18 cellular contexts compared by ENCODE assay signal in genomic region chr12:105672171-105672570, GRCh38.
A peak's percentile ranks its signal among the peaks of the same experiment; 100 is the strongest.
DNase-seq lines count a peak whose midpoint lies in the region; ATAC-seq and TF ChIP-seq lines count a peak whose summit lies in the region.
"Had no signal": no experiment of that assay in that cellular context is flagged by ENCODE, and none has a peak within 500 bp of the region (broad histone marks: within the 10 kb centered on the region; RNA-seq: fewer than 3 reads in every experiment).

No MANE protein-coding gene starts in this region.

- POLR2A ChIA-PET in MCF 10A (lab: Yijun Ruan, JAX): no interaction called here

- CTCF ChIA-PET in MCF 10A (lab: Yijun Ruan, JAX): interaction anchor here (0.8 kb wide), 1 partner anchor 11 kb away, joined by 3 read pairs; no protein-coding TSS in a partner anchor

- H3K27me3 ChIP-seq in breast epithelium: no peaks in the 10 kb centered on the region
- no peaks in the 10 kb centered on the region for H3K27me3 ChIP-seq in left lung
- H3K27me3 ChIP-seq in sigmoid colon: no peaks in the 10 kb centered on the region
- H3K27me3 ChIP-seq in vagina: no peaks in the 10 kb centered on the region
- H3K27me3 ChIP-seq: BLaER1 treated with 17β-estradiol and CSF1 and Interleukin-3, amounts not matched to agents 10 nM and 100 nM; right lobe of liver had no signal

- no peak for TF ChIP-seq EP300 in sigmoid colon (IDR thresholded peaks at IDR 0.05)

- no peak for TF ChIP-seq POLR2A in breast epithelium (IDR thresholded peaks at IDR 0.05)
- no peak for TF ChIP-seq POLR2A in sigmoid colon (IDR thresholded peaks at IDR 0.05)
- TF ChIP-seq POLR2A in vagina (IDR thresholded peaks at IDR 0.05): no peak

- H3K36me3 Mint-ChIP-seq in MCF 10A (ENCODE audit: insufficient read depth, unreplicated experiment): no peaks in the 10 kb centered on the region
- H3K36me3 Mint-ChIP-seq: activated naive CD8-positive, alpha-beta T cell treated with anti-CD3 and anti-CD28 coated beads, Interleukin-2, amount 10 ng/mL, durations not matched to agents 7 days and 5 days had no signal

- in situ Hi-C loops in G401 (cut with HindIII; ENCODE audit: low sequenced_read_pairs): no loop called here

- H3K9me3 ChIP-seq in breast epithelium: no peaks in the 10 kb centered on the region
- no peaks in the 10 kb centered on the region for H3K9me3 ChIP-seq in left lung
- H3K9me3 ChIP-seq in sigmoid colon: no peaks in the 10 kb centered on the region
- H3K9me3 ChIP-seq in vagina: no peaks in the 10 kb centered on the region
- H3K9me3 ChIP-seq: right lobe of liver had no signal

- DNase-seq in breast epithelium (ENCODE audit: low spot score in 2 of 2): no peak
- no peak for DNase-seq in MCF 10A (ENCODE audit: unreplicated experiment)
- no peak for DNase-seq in left lung
- DNase-seq in sigmoid colon: peak; percentile 75
- peak in 1 of 2 donors; percentile 87 for DNase-seq in vagina (ENCODE audit: extremely low spot score in 2 of 2)
- DNase-seq in G401 (ENCODE audit: low spot score): no peak
- DNase-seq: 8988T; activated CD8-positive, alpha-beta memory T cell treated with anti-CD3 and anti-CD28 coated beads for 24 hours; activated naive CD8-positive, alpha-beta T cell treated with anti-CD3 and anti-CD28 coated beads, Interleukin-2, amount 10 ng/mL, durations not matched to agents 7 days and 5 days; islet precursor cell; NCI-H1417; NCI-H69; OCI-M1 had no signal

- H3K4me1 ChIP-seq in breast epithelium: no peaks in the 10 kb centered on the region
- H3K4me1 ChIP-seq in left lung: no peaks in the 10 kb centered on the region
- H3K4me1 ChIP-seq in sigmoid colon: peaks cover 0 to 35% (median 17%) of the 10 kb centered on the region in 4 donors
- peaks cover 55% of the 10 kb centered on the region for H3K4me1 ChIP-seq in vagina
- H3K4me1 ChIP-seq: BLaER1 treated with 17β-estradiol and CSF1 and Interleukin-3, amounts not matched to agents 10 nM and 100 nM; right lobe of liver had no signal

- WGBS in sigmoid colon, 2 donors: 71 to 80% methylated on average over 2 of the region's 2 CpGs

- BruUV-seq in MCF 10A (replicated peaks; lab: Mats Ljungman, UMichigan): no TSS peak

- TF ChIP-seq CTCF in breast epithelium (IDR thresholded peaks at IDR 0.05) (no peak), MCF 10A (IDR thresholded peaks at IDR 0.05; ENCODE audit: unreplicated experiment) (no peak), left lung (IDR thresholded peaks at IDR 0.05) (no peak), sigmoid colon (IDR thresholded peaks at IDR 0.05) (no peak), vagina (IDR thresholded peaks at IDR 0.05) (no peak)

- intact Hi-C loops in breast epithelium (cut with DNase I; ENCODE audit: low total_unique reads) (no loop called here), MCF 10A (cut with micrococcal nuclease) (no loop called here), left lung (cut with DNase I) (no loop called here), sigmoid colon (cut with DNase I) (no loop called here), vagina (cut with DNase I) (no loop called here)

- peaks cover 27% of the 10 kb centered on the region for H3K4me1 Mint-ChIP-seq in MCF 10A (ENCODE audit: insufficient read depth, unreplicated experiment)
- H3K4me1 Mint-ChIP-seq: activated naive CD8-positive, alpha-beta T cell treated with anti-CD3 and anti-CD28 coated beads, Interleukin-2, amount 10 ng/mL, durations not matched to agents 7 days and 5 days had no signal

- ATAC-seq in left lung (no peak), GM21447 (IDR thresholded peaks at IDR 0.05; ENCODE audit: unreplicated experiment) (no peak), GM19467 (IDR thresholded peaks at IDR 0.05; ENCODE audit: unreplicated experiment) (no peak)

- no peaks in the 10 kb centered on the region for H3K27me3 Mint-ChIP-seq in MCF 10A (ENCODE audit: insufficient read depth, unreplicated experiment)
- H3K27me3 Mint-ChIP-seq: activated naive CD8-positive, alpha-beta T cell treated with anti-CD3 and anti-CD28 coated beads, Interleukin-2, amount 10 ng/mL, durations not matched to agents 7 days and 5 days had no signal

- no peak overlapping the region for H3K4me3 Mint-ChIP-seq in MCF 10A (ENCODE audit: unreplicated experiment)
- H3K4me3 Mint-ChIP-seq: activated naive CD8-positive, alpha-beta T cell treated with anti-CD3 and anti-CD28 coated beads, Interleukin-2, amount 10 ng/mL, durations not matched to agents 7 days and 5 days; activated T-helper 1 cell treated with anti-CD3 and anti-CD28 coated beads, Interleukin-12 subunit alpha, Interleukin-12 subunit beta, Interleukin-2, Interleukin-4 antibody, amounts not matched to agents 30 ng/mL and 10 ng/mL and 1 ng/mL, durations not matched to agents 14 hours and 24 hours and 36 hours had no signal

- H3K27ac Mint-ChIP-seq in MCF 10A (ENCODE audit: low read depth, unreplicated experiment): no peak overlapping the region
- H3K27ac Mint-ChIP-seq: activated naive CD8-positive, alpha-beta T cell treated with anti-CD3 and anti-CD28 coated beads, Interleukin-2, amount 10 ng/mL, durations not matched to agents 7 days and 5 days; activated T-helper 1 cell treated with anti-CD3 and anti-CD28 coated beads, Interleukin-12 subunit alpha, Interleukin-12 subunit beta, Interleukin-2, Interleukin-4 antibody, amounts not matched to agents 30 ng/mL and 10 ng/mL and 1 ng/mL, durations not matched to agents 14 hours and 24 hours and 36 hours had no signal

- H3K27ac ChIP-seq in breast epithelium (peak overlapping the region; percentile 40 to 76), left lung (peak overlapping the region; percentile 24 to 40), sigmoid colon (peak overlapping the region; percentile 43 to 75 (median 48)), vagina (peak overlapping the region; percentile 73)
- H3K27ac ChIP-seq: BLaER1 treated with 17β-estradiol and CSF1 and Interleukin-3, amounts not matched to agents 10 nM and 100 nM; right lobe of liver had no signal

- no peaks in the 10 kb centered on the region for H3K36me3 ChIP-seq in breast epithelium
- no peaks in the 10 kb centered on the region for H3K36me3 ChIP-seq in left lung
- H3K36me3 ChIP-seq in sigmoid colon: no peaks in the 10 kb centered on the region
- no peaks in the 10 kb centered on the region for H3K36me3 ChIP-seq in vagina
- H3K36me3 ChIP-seq: BLaER1 treated with 17β-estradiol and CSF1 and Interleukin-3, amounts not matched to agents 10 nM and 100 nM; right lobe of liver had no signal

- no peaks in the 10 kb centered on the region for H3K9me3 Mint-ChIP-seq in MCF 10A (ENCODE audit: unreplicated experiment)
- H3K9me3 Mint-ChIP-seq: activated naive CD8-positive, alpha-beta T cell treated with anti-CD3 and anti-CD28 coated beads, Interleukin-2, amount 10 ng/mL, durations not matched to agents 7 days and 5 days; activated T-helper 1 cell treated with anti-CD3 and anti-CD28 coated beads, Interleukin-12 subunit alpha, Interleukin-12 subunit beta, Interleukin-2, Interleukin-4 antibody, amounts not matched to agents 30 ng/mL and 10 ng/mL and 1 ng/mL, durations not matched to agents 14 hours and 24 hours and 36 hours had no signal

- H3K4me3 ChIP-seq in breast epithelium: no peak overlapping the region
- H3K4me3 ChIP-seq in left lung: no peak overlapping the region
- no peak overlapping the region for H3K4me3 ChIP-seq in sigmoid colon
- no peak overlapping the region for H3K4me3 ChIP-seq in vagina
- H3K4me3 ChIP-seq: BLaER1 treated with 17β-estradiol and CSF1 and Interleukin-3, amounts not matched to agents 10 nM and 100 nM; right lobe of liver had no signal
